In the genomic region with DNA sequence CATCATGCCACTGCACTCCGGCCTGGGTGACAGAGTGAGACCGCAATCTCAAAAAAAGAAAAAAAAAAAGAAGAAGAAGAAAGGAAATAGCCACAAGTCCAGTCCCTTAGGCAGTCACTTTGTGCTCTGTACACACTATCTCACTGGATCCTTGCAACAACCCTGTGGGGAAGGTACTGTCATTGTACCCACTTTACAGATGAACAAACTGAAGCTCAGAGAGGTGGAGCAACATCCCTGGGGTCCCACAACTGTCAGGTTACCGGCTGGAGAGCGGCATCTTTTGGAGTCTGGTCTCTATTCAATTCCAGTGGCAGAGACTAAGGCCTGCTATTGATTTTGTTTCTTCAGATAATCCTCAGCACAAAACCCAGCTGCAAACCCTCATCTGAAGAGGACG, we compare ENCODE assay signal across 38 cellular contexts. TPM values are rescaled to one million over a fixed set of nuclear protein-coding genes. Genes with fewer than 3 reads are reported as not detected.
"Had no signal": no experiment of that assay in that cellular context is flagged by ENCODE, and none has a peak within 500 bp of the region (broad histone marks: within the 10 kb centered on the region; RNA-seq: fewer than 3 reads in every experiment).

No MANE protein-coding gene starts in this region.

- H3K27me3 Mint-ChIP-seq: activated CD4-positive, alpha-beta memory T cell treated with anti-CD3 and anti-CD28 coated beads for 36 hours; activated CD4-positive, alpha-beta T cell treated with anti-CD3 and anti-CD28 coated beads, Interleukin-2, amount 10 ng/mL, durations not matched to agents 24 days and 14 days; activated CD8-positive, alpha-beta T cell treated with anti-CD3 and anti-CD28 coated beads for 36 hours; activated naive CD4-positive, alpha-beta T cell treated with anti-CD3 and anti-CD28 coated beads, Interleukin-2, amount 50 U/mL, for 24 hours; activated naive CD8-positive, alpha-beta T cell treated with anti-CD3 and anti-CD28 coated beads, Interleukin-2, amount 10 ng/mL, durations not matched to agents 7 days and 5 days; activated T-helper 17 cell treated with anti-CD3 and anti-CD28 coated beads, Interleukin-2, amount 50 U/mL, for 72 hours had no signal

- H3K4me1 Mint-ChIP-seq: activated B cell treated with CpG ODN at 0.5 μM for 24 hours; activated CD4-positive, alpha-beta T cell treated with anti-CD3 and anti-CD28 coated beads, Interleukin-2, amount 10 ng/mL, durations not matched to agents 24 days and 14 days; activated naive CD4-positive, alpha-beta T cell treated with anti-CD3 and anti-CD28 coated beads, Interleukin-2, amount 50 U/mL, for 24 hours; activated naive CD8-positive, alpha-beta T cell treated with anti-CD3 and anti-CD28 coated beads, Interleukin-2, amount 10 ng/mL, durations not matched to agents 7 days and 5 days; activated naive CD8-positive, alpha-beta T cell treated with anti-CD3 and anti-CD28 coated beads, Interleukin-2, amount 50 U/mL, for 24 hours; activated T-helper 17 cell treated with anti-CD3 and anti-CD28 coated beads, Interleukin-2, amount 50 U/mL, for 72 hours; brain had no signal

- H3K9me3 ChIP-seq: ascending aorta had no signal

- H3K9me3 Mint-ChIP-seq: activated CD8-positive, alpha-beta T cell treated with anti-CD3 and anti-CD28 coated beads for 36 hours; activated naive CD4-positive, alpha-beta T cell treated with anti-CD3 and anti-CD28 coated beads, Interleukin-2, amount 50 U/mL, for 24 hours; activated T-cell treated with anti-CD3 and anti-CD28 coated beads, Interleukin-2, amount 50 U/mL, for 4 hours; activated T-helper 1 cell treated with anti-CD3 and anti-CD28 coated beads, Interleukin-12 subunit alpha, Interleukin-12 subunit beta, Interleukin-2, Interleukin-4 antibody, amounts not matched to agents 30 ng/mL and 10 ng/mL and 1 ng/mL, durations not matched to agents 14 hours and 24 hours and 36 hours; activated T-helper 17 cell treated with anti-CD3 and anti-CD28 coated beads, Interleukin-2, amount 50 U/mL, for 72 hours; T-helper 1 cell treated with Interleukin-12 subunit alpha and Interleukin-12 subunit beta and Interleukin-4 antibody, amounts not matched to agents 30 μg/mL and 1 μg/mL, for 36 hours; T-helper 2 cell treated with Interferon-gamma antibody and Interleukin-4, amounts not matched to agents 5 μg/mL and 100 μg/mL, for 36 hours had no signal

- ATAC-seq: activated CD8-positive, alpha-beta T cell treated with anti-CD3 and anti-CD28 coated beads for 36 hours; activated naive CD8-positive, alpha-beta T cell treated with anti-CD3 and anti-CD28 coated beads, Interleukin-2, amount 50 U/mL, for 24 hours; activated T-cell treated with anti-CD3 and anti-CD28 coated beads, Interleukin-2, amount 50 U/mL, for 4 hours; activated T-cell treated with anti-CD3 and anti-CD28 coated beads, Interleukin-2, amount 50 U/mL, for 72 hours; activated T-helper 17 cell treated with anti-CD3 and anti-CD28 coated beads, Interleukin-2, amount 50 U/mL, for 72 hours had no signal

- H3K27me3 ChIP-seq: ascending aorta had no signal

- H3K4me1 ChIP-seq: ascending aorta had no signal

- H3K27ac Mint-ChIP-seq: activated B cell treated with CpG ODN at 0.5 μM for 24 hours; activated CD4-positive, alpha-beta memory T cell treated with anti-CD3 and anti-CD28 coated beads for 36 hours; activated CD4-positive, alpha-beta T cell treated with anti-CD3 and anti-CD28 coated beads, Interleukin-2, amount 10 ng/mL, durations not matched to agents 24 days and 14 days; activated CD8-positive, alpha-beta T cell treated with anti-CD3 and anti-CD28 coated beads for 36 hours; activated naive CD4-positive, alpha-beta T cell treated with anti-CD3 and anti-CD28 coated beads for 36 hours; activated naive CD4-positive, alpha-beta T cell treated with anti-CD3 and anti-CD28 coated beads, Interleukin-2, amount 50 U/mL, for 24 hours; activated naive CD8-positive, alpha-beta T cell; activated naive CD8-positive, alpha-beta T cell treated with anti-CD3 and anti-CD28 coated beads, Interleukin-2, amount 10 ng/mL, durations not matched to agents 7 days and 5 days; activated naive CD8-positive, alpha-beta T cell treated with anti-CD3 and anti-CD28 coated beads, Interleukin-2, amount 50 U/mL, for 24 hours; activated T-cell treated with anti-CD3 and anti-CD28 coated beads, Interleukin-2, amount 50 U/mL, for 72 hours; activated T-helper 1 cell treated with anti-CD3 and anti-CD28 coated beads, Interleukin-12 subunit alpha, Interleukin-12 subunit beta, Interleukin-2, Interleukin-4 antibody, amounts not matched to agents 30 ng/mL and 10 ng/mL and 1 ng/mL, durations not matched to agents 14 hours and 24 hours and 36 hours; activated T-helper 17 cell treated with anti-CD3 and anti-CD28 coated beads, Interleukin-2, amount 50 U/mL, for 72 hours; brain; T-helper 1 cell treated with Interleukin-12 subunit alpha and Interleukin-12 subunit beta and Interleukin-4 antibody, amounts not matched to agents 30 μg/mL and 1 μg/mL, for 36 hours; T-helper 2 cell treated with Interferon-gamma antibody and Interleukin-4, amounts not matched to agents 5 μg/mL and 100 μg/mL, for 36 hours had no signal

- FAIRE-seq: TTC549 had no signal

- H3K4me3 ChIP-seq: ascending aorta had no signal

- DNase-seq: activated B cell treated with CpG ODN at 0.5 μM for 24 hours; activated CD4-positive, alpha-beta memory T cell treated with anti-CD3 and anti-CD28 coated beads for 36 hours; activated CD4-positive, alpha-beta T cell treated with anti-CD3 and anti-CD28 coated beads for 4 hours; activated CD4-positive, alpha-beta T cell treated with anti-CD3 and anti-CD28 coated beads, Interleukin-2, amount 10 ng/mL, durations not matched to agents 24 days and 14 days; activated CD4-positive, alpha-beta T cell treated with anti-CD3 and anti-CD28 coated beads, Interleukin-2, amount 50 U/mL, for 1 hour; activated CD4-positive, alpha-beta T cell treated with anti-CD3 and anti-CD28 coated beads, Interleukin-2, amount 50 U/mL, for 4 hours; activated CD4-positive, CD25-positive, alpha-beta regulatory T cell treated with anti-CD3 and anti-CD28 coated beads, Interleukin-2, amount 50 U/mL, for 72 hours; activated CD8-positive, alpha-beta memory T cell treated with anti-CD3 and anti-CD28 coated beads, Interleukin-2, amount 50 U/mL, for 4 hours; activated CD8-positive, alpha-beta T cell treated with anti-CD3 and anti-CD28 coated beads for 36 hours; activated effector memory CD4-positive, alpha-beta T cell treated with anti-CD3 and anti-CD28 coated beads, Interleukin-2, amount 50 U/mL, for 16 hours; activated gamma-delta T cell treated with Interleukin-2 at 50 U/mL for 16 hours; activated naive CD4-positive, alpha-beta T cell; activated naive CD4-positive, alpha-beta T cell treated with anti-CD3 and anti-CD28 coated beads for 36 hours; activated naive CD8-positive, alpha-beta T cell treated with anti-CD3 and anti-CD28 coated beads, Interleukin-2, amount 10 ng/mL, durations not matched to agents 7 days and 5 days; activated naive CD8-positive, alpha-beta T cell treated with anti-CD3 and anti-CD28 coated beads, Interleukin-2, amount 50 U/mL, for 24 hours; activated T-cell treated with anti-CD3 and anti-CD28 coated beads for 4 hours; activated T-cell treated with anti-CD3 and anti-CD28 coated beads, Interleukin-2, amount 50 U/mL, for 1 hour; activated T-cell treated with anti-CD3 and anti-CD28 coated beads, Interleukin-2, amount 50 U/mL, for 4 hours; activated T-cell treated with anti-CD3 and anti-CD28 coated beads, Interleukin-2, amount 50 U/mL, for 72 hours; amygdala; anterior cingulate cortex; central memory CD4-positive, alpha-beta T cell; T-helper 1 cell; T-helper 2 cell; T-helper 9 cell had no signal

- H3K36me3 ChIP-seq: ascending aorta had no signal

- H3K4me3 Mint-ChIP-seq: activated B cell treated with CpG ODN at 0.5 μM for 24 hours; activated CD4-positive, alpha-beta memory T cell treated with anti-CD3 and anti-CD28 coated beads for 36 hours; activated CD4-positive, alpha-beta T cell treated with anti-CD3 and anti-CD28 coated beads, Interleukin-2, amount 10 ng/mL, durations not matched to agents 24 days and 14 days; activated CD8-positive, alpha-beta T cell treated with anti-CD3 and anti-CD28 coated beads for 36 hours; activated naive CD4-positive, alpha-beta T cell treated with anti-CD3 and anti-CD28 coated beads for 36 hours; activated naive CD4-positive, alpha-beta T cell treated with anti-CD3 and anti-CD28 coated beads, Interleukin-2, amount 50 U/mL, for 24 hours; activated naive CD8-positive, alpha-beta T cell; activated naive CD8-positive, alpha-beta T cell treated with anti-CD3 and anti-CD28 coated beads, Interleukin-2, amount 10 ng/mL, durations not matched to agents 7 days and 5 days; activated naive CD8-positive, alpha-beta T cell treated with anti-CD3 and anti-CD28 coated beads, Interleukin-2, amount 50 U/mL, for 24 hours; activated T-cell treated with anti-CD3 and anti-CD28 coated beads, Interleukin-2, amount 50 U/mL, for 4 hours; activated T-cell treated with anti-CD3 and anti-CD28 coated beads, Interleukin-2, amount 50 U/mL, for 72 hours; activated T-helper 1 cell treated with anti-CD3 and anti-CD28 coated beads, Interleukin-12 subunit alpha, Interleukin-12 subunit beta, Interleukin-2, Interleukin-4 antibody, amounts not matched to agents 30 ng/mL and 10 ng/mL and 1 ng/mL, durations not matched to agents 14 hours and 24 hours and 36 hours; activated T-helper 17 cell treated with anti-CD3 and anti-CD28 coated beads, Interleukin-2, amount 50 U/mL, for 72 hours; brain; T-helper 1 cell treated with Interleukin-12 subunit alpha and Interleukin-12 subunit beta and Interleukin-4 antibody, amounts not matched to agents 30 μg/mL and 1 μg/mL, for 36 hours; T-helper 2 cell treated with Interferon-gamma antibody and Interleukin-4, amounts not matched to agents 5 μg/mL and 100 μg/mL, for 36 hours had no signal

- H3K27ac ChIP-seq: ascending aorta had no signal

- H3K36me3 Mint-ChIP-seq: activated CD4-positive, alpha-beta memory T cell treated with anti-CD3 and anti-CD28 coated beads for 36 hours; activated naive CD4-positive, alpha-beta T cell treated with anti-CD3 and anti-CD28 coated beads, Interleukin-2, amount 50 U/mL, for 24 hours; activated naive CD8-positive, alpha-beta T cell; activated naive CD8-positive, alpha-beta T cell treated with anti-CD3 and anti-CD28 coated beads, Interleukin-2, amount 10 ng/mL, durations not matched to agents 7 days and 5 days; brain had no signal

RNA-seq across cellular contexts. Expression of a gene that starts 12.2 kb away (rescaled TPM):
- total RNA-seq: activated B cell treated with CpG ODN at 0.5 μM for 24 hours; activated CD4-positive, alpha-beta memory T cell treated with anti-CD3 and anti-CD28 coated beads for 36 hours; activated CD4-positive, alpha-beta T cell treated with anti-CD3 and anti-CD28 coated beads, Interleukin-2, amount 10 ng/mL, durations not matched to agents 24 days and 14 days; activated CD8-positive, alpha-beta memory T cell treated with anti-CD3 and anti-CD28 coated beads for 36 hours; activated CD8-positive, alpha-beta T cell treated with anti-CD3 and anti-CD28 coated beads for 36 hours; activated naive CD4-positive, alpha-beta T cell treated with anti-CD3 and anti-CD28 coated beads for 36 hours; activated naive CD8-positive, alpha-beta T cell treated with anti-CD3 and anti-CD28 coated beads, Interleukin-2, amount 10 ng/mL, durations not matched to agents 7 days and 5 days; activated T-cell treated with anti-CD3 and anti-CD28 coated beads, Interleukin-2, amount 50 U/mL, for 4 hours; activated T-cell treated with anti-CD3 and anti-CD28 coated beads, Interleukin-2, amount 50 U/mL, for 72 hours; activated T-helper 1 cell treated with anti-CD3 and anti-CD28 coated beads, Interleukin-12 subunit alpha, Interleukin-12 subunit beta, Interleukin-2, Interleukin-4 antibody, amounts not matched to agents 30 ng/mL and 10 ng/mL and 1 ng/mL, durations not matched to agents 14 hours and 24 hours and 36 hours; activated T-helper 17 cell treated with anti-CD3 and anti-CD28 coated beads, Interleukin-2, amount 50 U/mL, for 72 hours; ascending aorta; cardiac septum; cerebellum had no signal
- polyA plus RNA-seq: adipose tissue had no signal

RNA-seq across cellular contexts. Expression of a gene that starts 37.0 kb away (rescaled TPM):
- total RNA-seq: activated B cell treated with CpG ODN at 0.5 μM for 24 hours; activated CD4-positive, alpha-beta memory T cell treated with anti-CD3 and anti-CD28 coated beads for 36 hours; activated CD4-positive, alpha-beta T cell treated with anti-CD3 and anti-CD28 coated beads, Interleukin-2, amount 10 ng/mL, durations not matched to agents 24 days and 14 days; activated CD8-positive, alpha-beta memory T cell treated with anti-CD3 and anti-CD28 coated beads for 36 hours; activated CD8-positive, alpha-beta T cell treated with anti-CD3 and anti-CD28 coated beads for 36 hours; activated naive CD4-positive, alpha-beta T cell treated with anti-CD3 and anti-CD28 coated beads for 36 hours; activated naive CD8-positive, alpha-beta T cell treated with anti-CD3 and anti-CD28 coated beads, Interleukin-2, amount 10 ng/mL, durations not matched to agents 7 days and 5 days; activated T-cell treated with anti-CD3 and anti-CD28 coated beads, Interleukin-2, amount 50 U/mL, for 4 hours; activated T-cell treated with anti-CD3 and anti-CD28 coated beads, Interleukin-2, amount 50 U/mL, for 72 hours; activated T-helper 1 cell treated with anti-CD3 and anti-CD28 coated beads, Interleukin-12 subunit alpha, Interleukin-12 subunit beta, Interleukin-2, Interleukin-4 antibody, amounts not matched to agents 30 ng/mL and 10 ng/mL and 1 ng/mL, durations not matched to agents 14 hours and 24 hours and 36 hours; activated T-helper 17 cell treated with anti-CD3 and anti-CD28 coated beads, Interleukin-2, amount 50 U/mL, for 72 hours; ascending aorta; cardiac septum; cerebellum had no signal
- polyA plus RNA-seq: adipose tissue had no signal

RNA-seq across cellular contexts. Expression of a gene that starts 55.6 kb away (rescaled TPM):
- total RNA-seq: activated B cell treated with CpG ODN at 0.5 μM for 24 hours; activated CD4-positive, alpha-beta memory T cell treated with anti-CD3 and anti-CD28 coated beads for 36 hours; activated CD4-positive, alpha-beta T cell treated with anti-CD3 and anti-CD28 coated beads, Interleukin-2, amount 10 ng/mL, durations not matched to agents 24 days and 14 days; activated CD8-positive, alpha-beta memory T cell treated with anti-CD3 and anti-CD28 coated beads for 36 hours; activated CD8-positive, alpha-beta T cell treated with anti-CD3 and anti-CD28 coated beads for 36 hours; activated naive CD4-positive, alpha-beta T cell treated with anti-CD3 and anti-CD28 coated beads for 36 hours; activated naive CD8-positive, alpha-beta T cell treated with anti-CD3 and anti-CD28 coated beads, Interleukin-2, amount 10 ng/mL, durations not matched to agents 7 days and 5 days; activated T-cell treated with anti-CD3 and anti-CD28 coated beads, Interleukin-2, amount 50 U/mL, for 4 hours; activated T-cell treated with anti-CD3 and anti-CD28 coated beads, Interleukin-2, amount 50 U/mL, for 72 hours; activated T-helper 1 cell treated with anti-CD3 and anti-CD28 coated beads, Interleukin-12 subunit alpha, Interleukin-12 subunit beta, Interleukin-2, Interleukin-4 antibody, amounts not matched to agents 30 ng/mL and 10 ng/mL and 1 ng/mL, durations not matched to agents 14 hours and 24 hours and 36 hours; activated T-helper 17 cell treated with anti-CD3 and anti-CD28 coated beads, Interleukin-2, amount 50 U/mL, for 72 hours; ascending aorta; cardiac septum; cerebellum had no signal
- polyA plus RNA-seq: adipose tissue had no signal
